ENCODE assay signal across 8 cellular contexts in the genomic region with DNA sequence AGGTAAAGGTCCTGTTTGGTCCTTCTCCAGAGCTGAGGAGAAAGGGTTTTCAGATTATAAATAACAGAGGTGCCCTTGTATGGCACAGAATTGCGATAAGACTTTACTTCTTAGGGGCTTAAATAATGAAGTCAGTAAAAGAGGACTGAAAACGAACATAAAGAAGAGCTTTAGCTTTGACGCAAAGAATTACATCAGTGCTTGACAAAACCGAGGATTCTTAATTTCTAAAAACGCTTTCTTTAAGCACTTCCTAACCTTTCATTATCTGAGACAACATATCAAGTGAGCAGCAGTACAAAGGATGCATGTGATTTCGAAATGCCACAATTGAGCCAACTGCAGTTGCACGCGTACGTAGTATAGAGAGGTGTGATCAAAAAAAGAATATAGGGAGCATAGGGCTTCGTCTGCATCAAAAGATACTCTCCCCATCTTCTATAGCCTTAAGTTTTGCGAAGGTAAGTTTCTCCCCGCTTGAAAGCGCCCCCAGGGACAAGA. TPM values are rescaled to one million over a fixed set of nuclear protein-coding genes. Genes with fewer than 3 reads are reported as not detected.
DNase-seq lines count a peak whose midpoint lies in the region; ATAC-seq, FAIRE-seq and TF ChIP-seq lines count a peak whose summit lies in the region.

No MANE protein-coding gene starts in this region.

- H3K4me3 Mint-ChIP-seq in osteocyte (ENCODE audit: unreplicated experiment) = peak overlapping the region; percentile 85

- DNase-seq in GM19239 (ENCODE audit: insufficient read length, low spot score) = no peak
- DNase-seq in osteocyte (ENCODE audit: extremely low spot score, unreplicated experiment) = no peak
- DNase-seq in left colon = no peak
- no peak for DNase-seq in NCI-H2029 treated with DMSO at 0.1 percent for 48 hours (lab: John Stamatoyannopoulos, UW)

- intact Hi-C loops in left colon (cut with DNase I, micrococcal nuclease) = loop anchor here in 1 of 2 donors (10.0 kb wide), 1 partner anchor 217 kb away; no protein-coding TSS in a partner anchor

- H3K27me3 Mint-ChIP-seq in osteocyte (ENCODE audit: unreplicated experiment) = no peaks in the 10 kb centered on the region

- peak overlapping the region; percentile 68 for H3K4me2 ChIP-seq in OCI-LY3 (ENCODE audit: low read length)

- peak overlapping the region; percentile 66 for H3K9ac ChIP-seq in OCI-LY3 (ENCODE audit: low read length)
- peak overlapping the region; percentile 11 for H3K9ac ChIP-seq in endocrine pancreas (ENCODE audit: control insufficient read depth, insufficient read depth, low read length)

- peak overlapping the region; percentile 96 for H3K27ac Mint-ChIP-seq in osteocyte (ENCODE audit: unreplicated experiment)

- H3K27ac ChIP-seq in OCI-LY3 (ENCODE audit: low read length) = no peak overlapping the region

- peak overlapping the region; percentile 97 for H2AFZ ChIP-seq in OCI-LY3 (ENCODE audit: low read depth, low read length)

- H4K20me1 ChIP-seq in OCI-LY3 (ENCODE audit: insufficient read depth, low read length) = peaks cover 25% of the 10 kb centered on the region

- H3K4me1 ChIP-seq in OCI-LY3 (ENCODE audit: low read length) (peaks cover 14% of the 10 kb centered on the region), endocrine pancreas (ENCODE audit: control insufficient read depth, insufficient read depth, low read length) (peaks cover 11% of the 10 kb centered on the region)

- peak; percentile 81 for FAIRE-seq in GM19239 (lab: Jason Lieb, UNC)

- no peak for ATAC-seq in left colon
- ATAC-seq in HG02642 (IDR thresholded peaks at IDR 0.05; ENCODE audit: poor library complexity, unreplicated experiment) = no peak
- no peak for ATAC-seq in GM18858 (IDR thresholded peaks at IDR 0.05; ENCODE audit: unreplicated experiment)

- H3K79me2 ChIP-seq in OCI-LY3 (ENCODE audit: low read length) = peaks cover 40% of the 10 kb centered on the region

- TF ChIP-seq CTCF in OCI-LY3 (IDR thresholded peaks at IDR 0.05; ENCODE audit: low read depth, low read length) = no peak
- no peak for TF ChIP-seq CTCF in osteocyte (IDR thresholded peaks at IDR 0.05)

- no peaks in the 10 kb centered on the region for H3K36me3 Mint-ChIP-seq in osteocyte (ENCODE audit: unreplicated experiment)

- no peaks in the 10 kb centered on the region for H3K27me3 ChIP-seq in OCI-LY3 (ENCODE audit: low read depth, low read length)
- no peaks in the 10 kb centered on the region for H3K27me3 ChIP-seq in endocrine pancreas (ENCODE audit: control insufficient read depth, insufficient read depth, low read length)

- H3K4me1 Mint-ChIP-seq in osteocyte (ENCODE audit: unreplicated experiment) = peaks cover 38% of the 10 kb centered on the region

- H3K4me3 ChIP-seq in OCI-LY3 (ENCODE audit: low read length) = peak overlapping the region; percentile 81
- H3K4me3 ChIP-seq in endocrine pancreas (ENCODE audit: control insufficient read depth, insufficient read depth, low read length) = peak overlapping the region; percentile 72

- H3K36me3 ChIP-seq in OCI-LY3 (replicated peaks; ENCODE audit: low read depth, low read length) (peaks cover 9% of the 10 kb centered on the region), endocrine pancreas (ENCODE audit: control insufficient read depth, insufficient read depth, low read length) (no peaks in the 10 kb centered on the region)

- H3K9me3 Mint-ChIP-seq in osteocyte (ENCODE audit: unreplicated experiment) = no peaks in the 10 kb centered on the region

- H3K9me3 ChIP-seq in OCI-LY3 (ENCODE audit: insufficient read depth, low read length) (no peaks in the 10 kb centered on the region), endocrine pancreas (ENCODE audit: control insufficient read depth, low read length) (no peaks in the 10 kb centered on the region)

RNA-seq across cellular contexts. Expression of a gene that starts 0.8 kb away (rescaled TPM):
- total RNA-seq in osteocyte (58.7 and 62.4 TPM in 2 replicates), left colon (100 to 1,000 TPM; 155 to 190 TPM)
